Comparison of ENCODE assay signal across 30 cellular contexts in genomic region chr17:14405189-14405588, GRCh38.
"Had no signal": no experiment of that assay in that cellular context is flagged by ENCODE, and none has a peak within 500 bp of the region (broad histone marks: within the 10 kb centered on the region; RNA-seq: fewer than 3 reads in every experiment).

No MANE protein-coding gene starts in this region.

- H3K4me2 ChIP-seq: smooth muscle cell had no signal

- H3K4me3 ChIP-seq: pancreas, prostate gland, smooth muscle cell, uterus had no signal

- H3K9me3 ChIP-seq: pancreas, prostate gland, uterus had no signal

- DNase-seq: activated B cell treated with CpG ODN at 0.5 μM for 24 hours; activated CD8-positive, alpha-beta memory T cell treated with anti-CD3 and anti-CD28 coated beads, Interleukin-2, amount 50 U/mL, for 4 hours; activated effector memory CD4-positive, alpha-beta T cell treated with Interleukin-2 at 50 U/mL for 16 hours; activated T-cell treated with anti-CD3 and anti-CD28 coated beads, Interleukin-2, amount 50 U/mL, for 24 hours; anterior cingulate cortex; endodermal cell; foreskin fibroblast; head of caudate nucleus; hippocampal formation; kidney; left colon; mammary epithelial cell; nucleus accumbens; pancreas; retina; stimulated activated CD4-positive, alpha-beta T cell treated with anti-CD3 and anti-CD28 coated beads, Interleukin-1b, Interleukin-23, amount 100 ng/mL, for 48 hours; stimulated activated CD4-positive, alpha-beta T cell treated with anti-CD3 and anti-CD28 coated beads, Interleukin-4, amount 100 ng/mL, for 4 hours; stimulated activated CD8-positive, alpha-beta memory T cell treated with anti-CD3 and anti-CD28 coated beads, Interleukin-4, amount 100 ng/mL, for 48 hours; substantia nigra; uterus had no signal

- H3K36me3 ChIP-seq: pancreas, prostate gland, uterus had no signal

- H3K27ac ChIP-seq: pancreas, prostate gland, uterus had no signal

- H3K4me3 Mint-ChIP-seq: activated B cell treated with CpG ODN at 0.5 μM for 24 hours; activated naive CD4-positive, alpha-beta T cell treated with anti-CD3 and anti-CD28 coated beads for 36 hours; activated T-cell treated with anti-CD3 and anti-CD28 coated beads, Interleukin-2, amount 50 U/mL, for 24 hours; central memory CD8-positive, alpha-beta T cell; dendritic cell treated with granulocyte-macrophage colony-stimulating factor and Interleukin-4, amounts not matched to agents 40 ng/mL and 50 ng/mL, for 4 days; endodermal cell; stimulated activated memory B cell treated with anti-CD40 and anti-IgM and Interleukin-4, amounts not matched to agents 10 μg/mL and 1 μg/mL and 100 μg/mL, for 72 hours; T-helper 2 cell treated with Interferon-gamma antibody and Interleukin-4, amounts not matched to agents 5 μg/mL and 100 μg/mL, for 36 hours; type B pancreatic cell had no signal

- H3K27me3 ChIP-seq: pancreas, uterus had no signal

- H3K9me3 Mint-ChIP-seq: activated T-cell treated with anti-CD3 and anti-CD28 coated beads, Interleukin-2, amount 50 U/mL, for 24 hours; dendritic cell treated with granulocyte-macrophage colony-stimulating factor and Interleukin-4, amounts not matched to agents 40 ng/mL and 50 ng/mL, for 4 days; T-helper 2 cell treated with Interferon-gamma antibody and Interleukin-4, amounts not matched to agents 5 μg/mL and 100 μg/mL, for 36 hours; type B pancreatic cell had no signal

- H3K27ac Mint-ChIP-seq: activated B cell treated with CpG ODN at 0.5 μM for 24 hours; dendritic cell treated with granulocyte-macrophage colony-stimulating factor and Interleukin-4, amounts not matched to agents 40 ng/mL and 50 ng/mL, for 4 days; endodermal cell; stimulated activated memory B cell treated with anti-CD40 and anti-IgM and Interleukin-4, amounts not matched to agents 10 μg/mL and 1 μg/mL and 100 μg/mL, for 72 hours; T-helper 2 cell treated with Interferon-gamma antibody and Interleukin-4, amounts not matched to agents 5 μg/mL and 100 μg/mL, for 36 hours; type B pancreatic cell had no signal

- H3K27me3 Mint-ChIP-seq: activated B cell treated with CpG ODN at 0.5 μM for 24 hours; activated T-cell treated with anti-CD3 and anti-CD28 coated beads, Interleukin-2, amount 50 U/mL, for 24 hours; dendritic cell treated with granulocyte-macrophage colony-stimulating factor and Interleukin-4, amounts not matched to agents 40 ng/mL and 50 ng/mL, for 4 days; stimulated activated naive CD8-positive, alpha-beta T cell treated with anti-CD3 and anti-CD28 coated beads, Interleukin-15, amount 100 ng/mL, for 72 hours had no signal

- H3K4me1 ChIP-seq: pancreas, prostate gland, uterus had no signal

- H3K36me3 Mint-ChIP-seq: type B pancreatic cell had no signal

- ATAC-seq: esophagus mucosa; left colon; pancreas; stimulated activated memory B cell treated with anti-CD40 and anti-IgM and Interleukin-4, amounts not matched to agents 10 μg/mL and 1 μg/mL and 100 μg/mL, for 72 hours had no signal
